ENCODE assay signal across 12 cellular contexts in genomic region chr2:72116081-72116533, GRCh38. TPM values are rescaled to one million over a fixed set of nuclear protein-coding genes. Genes with fewer than 3 reads are reported as not detected.
DNase-seq lines count a peak whose midpoint lies in the region; ATAC-seq, FAIRE-seq and TF ChIP-seq lines count a peak whose summit lies in the region.
"Had no signal": no experiment of that assay in that cellular context is flagged by ENCODE, and none has a peak within 500 bp of the region (broad histone marks: within the 10 kb centered on the region; RNA-seq: fewer than 3 reads in every experiment).

No MANE protein-coding gene starts in this region.

- H2BK120ac ChIP-seq in mesenchymal stem cell (ENCODE audit: low read depth, low read length) = no peak overlapping the region

- intact Hi-C loops in left colon (cut with DNase I, micrococcal nuclease) = no loop called here

- WGBS in mesenchymal stem cell = 52% methylated on average over 4 of the region's 4 CpGs

- H3K36me3 ChIP-seq in astrocyte (ENCODE audit: insufficient read depth, low read length) (no peaks in the 10 kb centered on the region), mesenchymal stem cell (ENCODE audit: control insufficient read depth in 1 of 2, insufficient read depth in 2 of 2, low read depth in 1 of 2, low read length in 2 of 2) (no peaks in the 10 kb centered on the region)

- peak overlapping the region in 1 of 2 experiments; percentile 6 for H2BK12ac ChIP-seq in mesenchymal stem cell (ENCODE audit: low read length in 2 of 2)

- H3K27ac Mint-ChIP-seq in astrocyte (ENCODE audit: unreplicated experiment) = peak overlapping the region; percentile 91

- H4K8ac ChIP-seq in mesenchymal stem cell (ENCODE audit: low read length) = no peak overlapping the region

- H3K27ac ChIP-seq in C4-2B (no peak overlapping the region), astrocyte (ENCODE audit: low read depth, low read length) (peak overlapping the region; percentile 61), mesenchymal stem cell (ENCODE audit: low read length, poor library complexity, severe bottlenecking) (peak overlapping the region; percentile 86)

- H3K36me3 Mint-ChIP-seq in astrocyte (ENCODE audit: low read depth, unreplicated experiment) = no peaks in the 10 kb centered on the region

- H2AK5ac ChIP-seq in mesenchymal stem cell (ENCODE audit: low read length, severe bottlenecking) = peak overlapping the region; percentile 88

- H3K9ac ChIP-seq in astrocyte (ENCODE audit: low read length) = peak overlapping the region; percentile 52
- H3K9ac ChIP-seq in mesenchymal stem cell (ENCODE audit: low read length) = peak overlapping the region; percentile 70

- H2BK5ac ChIP-seq in mesenchymal stem cell (ENCODE audit: low read depth, low read length, poor library complexity, severe bottlenecking) = peak overlapping the region; percentile 53

- H3K9me3 Mint-ChIP-seq in astrocyte (ENCODE audit: unreplicated experiment) = peaks cover 2% of the 10 kb centered on the region

- H3K18ac ChIP-seq in mesenchymal stem cell (ENCODE audit: low read depth in 1 of 2, low read length in 2 of 2) = peak overlapping the region in 1 of 2 experiments; percentile 16

- H2AFZ ChIP-seq in astrocyte (ENCODE audit: low read depth, low read length) (peak overlapping the region; percentile 80), mesenchymal stem cell (ENCODE audit: low read depth, low read length) (peak overlapping the region; percentile 32)

- DNase-seq in HEK293T (ENCODE audit: extremely low spot score) (peak; percentile 70), astrocyte (ENCODE audit: low read depth) (no peak), mesenchymal stem cell (no peak), SKM-1 (lab: John Stamatoyannopoulos, UW; ENCODE audit: unreplicated experiment) (no peak), left colon (no peak)
- no peak for DNase-seq in stimulated activated CD4-positive, alpha-beta T cell treated with anti-CD3 and anti-CD28 coated beads, Interleukin-2, amount 100 ng/mL, for 48 hours
- DNase-seq: activated CD4-positive, CD25-positive, alpha-beta regulatory T cell treated with anti-CD3 and anti-CD28 coated beads, Interleukin-2, amount 50 U/mL, for 72 hours; cortex of kidney; NCI-H1930 had no signal

- CTCF ChIA-PET in HEK293T (lab: Yijun Ruan, JAX) = interaction anchor here (0.7 to 0.9 kb wide), 2 partner anchors 34 to 193 kb away, joined by 3 to 4 read pairs; no protein-coding TSS in a partner anchor

- no peak overlapping the region for H3K4ac ChIP-seq in mesenchymal stem cell (ENCODE audit: low read depth in 1 of 2, low read length in 2 of 2)

- H3K23ac ChIP-seq in mesenchymal stem cell (ENCODE audit: low read length in 2 of 2) = no peak overlapping the region

- no peaks in the 10 kb centered on the region for H4K20me1 ChIP-seq in astrocyte (ENCODE audit: insufficient read depth, low read length)

- H3K79me2 ChIP-seq in astrocyte (ENCODE audit: insufficient read depth, low read length) = no peaks in the 10 kb centered on the region

- ATAC-seq in left colon = no peak
- no peak for ATAC-seq in GM21786 (IDR thresholded peaks at IDR 0.05; ENCODE audit: unreplicated experiment)

- H3K4me3 Mint-ChIP-seq in astrocyte (ENCODE audit: unreplicated experiment) = peak overlapping the region; percentile 67

- peaks cover 27% of the 10 kb centered on the region for H3K4me1 Mint-ChIP-seq in astrocyte (ENCODE audit: low read depth, unreplicated experiment)

- FAIRE-seq in astrocyte (lab: Jason Lieb, UNC) = no peak

- H3K4me2 ChIP-seq in astrocyte (ENCODE audit: low read length) (peak overlapping the region; percentile 78), mesenchymal stem cell (ENCODE audit: low read length, poor library complexity, severe bottlenecking) (peak overlapping the region; percentile 48)

- H3K14ac ChIP-seq in mesenchymal stem cell (ENCODE audit: low read length in 2 of 2) = peak overlapping the region in 1 of 2 experiments; percentile 45

- TF ChIP-seq CTCF in C4-2B (conservative IDR thresholded peaks at IDR 0.05) = peak; percentile 14; the same call in 1 of the 2 replicates
- peak; percentile 14 for TF ChIP-seq CTCF in astrocyte (IDR thresholded peaks at IDR 0.05; ENCODE audit: insufficient read depth, low read depth, low read length)

- H3K4me3 ChIP-seq in astrocyte (ENCODE audit: insufficient read depth, low read depth, low read length) = no peak overlapping the region
- peak overlapping the region in 1 of 2 experiments; percentile 33 for H3K4me3 ChIP-seq in mesenchymal stem cell (ENCODE audit: insufficient read depth in 1 of 2, low read depth in 1 of 2, low read length in 2 of 2)
- H3K4me3 ChIP-seq: lung had no signal

- H4K91ac ChIP-seq in mesenchymal stem cell (ENCODE audit: low read length) = no peak overlapping the region

- peaks cover 24% of the 10 kb centered on the region for H3K4me1 ChIP-seq in astrocyte (ENCODE audit: insufficient read depth, low read length)
- peaks cover 26% of the 10 kb centered on the region for H3K4me1 ChIP-seq in mesenchymal stem cell (ENCODE audit: control insufficient read depth, insufficient read depth, low read depth, low read length)

- no peak overlapping the region for H2BK15ac ChIP-seq in mesenchymal stem cell (ENCODE audit: low read depth, poor library complexity, severe bottlenecking)

- H3K27me3 ChIP-seq in astrocyte (ENCODE audit: insufficient read depth, low read length) = no peaks in the 10 kb centered on the region
- H3K27me3 ChIP-seq in mesenchymal stem cell (ENCODE audit: control insufficient read depth in 1 of 2, insufficient read depth in 1 of 2, low read length in 2 of 2) = peaks cover 0 to under 1% of the 10 kb centered on the region in 2 experiments

- no peaks in the 10 kb centered on the region for H3K9me3 ChIP-seq in astrocyte (ENCODE audit: insufficient read depth, low read depth, low read length)
- H3K9me3 ChIP-seq in mesenchymal stem cell (ENCODE audit: control insufficient read depth, low read length) = peaks cover 5% of the 10 kb centered on the region

- peaks cover 22% of the 10 kb centered on the region for H3K27me3 Mint-ChIP-seq in astrocyte (ENCODE audit: low read depth, unreplicated experiment)

- no peaks in the 10 kb centered on the region for H3K79me1 ChIP-seq in mesenchymal stem cell (replicated peaks; ENCODE audit: low read length, poor library complexity, severe bottlenecking)

- POLR2A ChIA-PET in HEK293T (lab: Yijun Ruan, JAX) = no interaction called here

TF ChIP-seq in HEK293T, 16 proteins besides CTCF, POLR2A, EP300 and RAD21:
- TF ChIP-seq L3MBTL2 (conservative IDR thresholded peaks at IDR 0.05) (no peak), SP1 (IDR thresholded peaks at IDR 0.05) (no peak), ARNT (IDR thresholded peaks at IDR 0.05) (no peak), LEF1 (IDR thresholded peaks at IDR 0.05; ENCODE audit: borderline replicate concordance) (no peak), PKNOX1 (IDR thresholded peaks at IDR 0.05) (no peak), NFRKB (IDR thresholded peaks at IDR 0.05) (no peak)

RNA-seq across cellular contexts. Expression of gene CYP26B1, which starts 31.6 kb away (rescaled TPM):
- 0.77 and 1.2 TPM in 2 replicates for total RNA-seq in astrocyte
- 0.08 TPM for polyA plus RNA-seq in mesenchymal stem cell (2013, experiment 1 of 2)
- polyA plus RNA-seq in mesenchymal stem cell (2013, experiment 2 of 2) = 0.10 TPM
- total RNA-seq in left colon = 1 to 10 TPM; 1.6 to 2.1 TPM
